8 cellular contexts compared by ENCODE assay signal in genomic region chr7:77331938-77332695, GRCh38.
DNase-seq lines count a peak whose midpoint lies in the region; ATAC-seq and TF ChIP-seq lines count a peak whose summit lies in the region.

No MANE protein-coding gene starts in this region.

- H3K4me2 ChIP-seq in fibroblast of lung (ENCODE audit: extremely low read depth, insufficient read depth, low read length) = no peak overlapping the region

- H3K36me3 ChIP-seq in fibroblast of lung (ENCODE audit: control insufficient read depth, insufficient read depth, low read length) (no peaks in the 10 kb centered on the region), uterus (no peaks in the 10 kb centered on the region)

- TF ChIP-seq POLR2A in uterus (IDR thresholded peaks at IDR 0.05) = no peak

- no peak overlapping the region for H3K27ac Mint-ChIP-seq in activated CD4-positive, alpha-beta memory T cell treated with anti-CD3 and anti-CD28 coated beads for 36 hours
- H3K27ac Mint-ChIP-seq in neural crest cell (ENCODE audit: unreplicated experiment) = no peak overlapping the region

- H3K4me1 ChIP-seq in fibroblast of lung (ENCODE audit: control insufficient read depth, extremely low read depth, insufficient read depth, low read length) (peaks cover 15% of the 10 kb centered on the region), uterus (peaks cover 3 to 7% of the 10 kb centered on the region in 2 donors)

- peak; percentile 57 to 63 for TF ChIP-seq CTCF in fibroblast of lung (conservative IDR thresholded peaks at IDR 0.05 in 1 of 2, IDR thresholded peaks at IDR 0.05 in 1 of 2; ENCODE audit: low read depth in 1 of 2, low read length in 2 of 2)
- peak; percentile 75 for TF ChIP-seq CTCF in neural crest cell (conservative IDR thresholded peaks at IDR 0.05)
- TF ChIP-seq CTCF in uterus (IDR thresholded peaks at IDR 0.05) = peak; percentile 65 to 89 (median 84)

- no peaks in the 10 kb centered on the region for H3K36me3 Mint-ChIP-seq in activated CD4-positive, alpha-beta memory T cell treated with anti-CD3 and anti-CD28 coated beads for 36 hours
- H3K36me3 Mint-ChIP-seq in neural crest cell (ENCODE audit: low read depth) = no peaks in the 10 kb centered on the region

- H3K4me1 Mint-ChIP-seq in activated CD4-positive, alpha-beta memory T cell treated with anti-CD3 and anti-CD28 coated beads for 36 hours (ENCODE audit: low read depth) = peaks cover 45% of the 10 kb centered on the region
- peaks cover 5% of the 10 kb centered on the region for H3K4me1 Mint-ChIP-seq in neural crest cell

- CTCF ChIA-PET in activated CD4-positive, alpha-beta memory T cell treated with anti-CD3 and anti-CD28 coated beads for 36 hours (lab: Charles Lee) = interaction anchor here (0.6 to 2.4 kb wide), 14 partner anchors 11 to 233 kb away, joined by 3 to 50 read pairs (median 4); partner anchors contain the start of genes CCDC146 and FGL2

- no peaks in the 10 kb centered on the region for H3K27me3 Mint-ChIP-seq in activated CD4-positive, alpha-beta memory T cell treated with anti-CD3 and anti-CD28 coated beads for 36 hours
- no peaks in the 10 kb centered on the region for H3K27me3 Mint-ChIP-seq in neural crest cell (ENCODE audit: low read depth)

- intact Hi-C loops in activated CD4-positive, alpha-beta memory T cell treated with anti-CD3 and anti-CD28 coated beads for 36 hours (cut with micrococcal nuclease) = loop anchor here (1.0 to 2.0 kb wide), 3 partner anchors 61 to 209 kb away; partner anchors contain the start of gene CCDC146
- intact Hi-C loops in uterus (cut with DNase I; ENCODE audit: low total_unique reads) = no loop called here

- no peak overlapping the region for H3K4me3 ChIP-seq in fibroblast of lung (replicated peaks in 1 of 4; ENCODE audit: control extremely low read depth in 1 of 4, insufficient read depth in 1 of 4, low read depth in 3 of 4, low read length in 4 of 4)
- no peak overlapping the region for H3K4me3 ChIP-seq in uterus

- no peak overlapping the region for H3K9ac ChIP-seq in fibroblast of lung (ENCODE audit: insufficient read depth, low read length)

- POLR2A ChIA-PET in activated CD4-positive, alpha-beta memory T cell treated with anti-CD3 and anti-CD28 coated beads for 36 hours (lab: Charles Lee) = interaction anchor here (1.1 kb wide), 1 partner anchor 85 kb away, joined by 3 read pairs; no protein-coding TSS in a partner anchor

- DNase-seq in EH (ENCODE audit: low read depth) = peak; percentile 88
- DNase-seq in NCI-H748 (lab: John Stamatoyannopoulos, UW; ENCODE audit: unreplicated experiment) = peak; percentile 80
- DNase-seq in activated CD4-positive, alpha-beta memory T cell treated with anti-CD3 and anti-CD28 coated beads for 36 hours = peak; percentile 69
- DNase-seq in fibroblast of lung (ENCODE audit: low read depth in 2 of 2) = peak; percentile 85 to 91
- DNase-seq in neural crest cell (ENCODE audit: low read depth, low spot score) = peak; percentile 40
- DNase-seq in uterus = peak; percentile 58 to 68

- H3K27me3 ChIP-seq in fibroblast of lung (ENCODE audit: control insufficient read depth, insufficient read depth, low read length) (no peaks in the 10 kb centered on the region), uterus (no peaks in the 10 kb centered on the region)

- H3K9me3 ChIP-seq in fibroblast of lung (ENCODE audit: control insufficient read depth, insufficient read depth, low read depth, low read length) (no peaks in the 10 kb centered on the region), uterus (no peaks in the 10 kb centered on the region)

- H3K27ac ChIP-seq in fibroblast of lung (ENCODE audit: insufficient read depth, low read length) = no peak overlapping the region
- no peak overlapping the region for H3K27ac ChIP-seq in uterus

- H3K79me2 ChIP-seq in fibroblast of lung (ENCODE audit: control insufficient read depth, insufficient read depth, low read length) = no peaks in the 10 kb centered on the region

- peak overlapping the region; percentile 40 for H2AFZ ChIP-seq in fibroblast of lung (ENCODE audit: low read length)

- ATAC-seq in GM21390 (IDR thresholded peaks at IDR 0.05; ENCODE audit: unreplicated experiment) = peak; percentile 66
- ATAC-seq in HG03575 (IDR thresholded peaks at IDR 0.05; ENCODE audit: extremely low read depth, insufficient number of reproducible peaks, low FRiP score, unreplicated experiment) = peak; percentile 55

- no peak overlapping the region for H3K4me3 Mint-ChIP-seq in activated CD4-positive, alpha-beta memory T cell treated with anti-CD3 and anti-CD28 coated beads for 36 hours
- no peak overlapping the region for H3K4me3 Mint-ChIP-seq in neural crest cell

- H3K9me3 Mint-ChIP-seq in activated CD4-positive, alpha-beta memory T cell treated with anti-CD3 and anti-CD28 coated beads for 36 hours = no peaks in the 10 kb centered on the region
- H3K9me3 Mint-ChIP-seq in neural crest cell = no peaks in the 10 kb centered on the region

- H4K20me1 ChIP-seq in fibroblast of lung (ENCODE audit: control insufficient read depth, extremely low read depth, insufficient read depth, low read length) = no peaks in the 10 kb centered on the region
